In the genomic region with DNA sequence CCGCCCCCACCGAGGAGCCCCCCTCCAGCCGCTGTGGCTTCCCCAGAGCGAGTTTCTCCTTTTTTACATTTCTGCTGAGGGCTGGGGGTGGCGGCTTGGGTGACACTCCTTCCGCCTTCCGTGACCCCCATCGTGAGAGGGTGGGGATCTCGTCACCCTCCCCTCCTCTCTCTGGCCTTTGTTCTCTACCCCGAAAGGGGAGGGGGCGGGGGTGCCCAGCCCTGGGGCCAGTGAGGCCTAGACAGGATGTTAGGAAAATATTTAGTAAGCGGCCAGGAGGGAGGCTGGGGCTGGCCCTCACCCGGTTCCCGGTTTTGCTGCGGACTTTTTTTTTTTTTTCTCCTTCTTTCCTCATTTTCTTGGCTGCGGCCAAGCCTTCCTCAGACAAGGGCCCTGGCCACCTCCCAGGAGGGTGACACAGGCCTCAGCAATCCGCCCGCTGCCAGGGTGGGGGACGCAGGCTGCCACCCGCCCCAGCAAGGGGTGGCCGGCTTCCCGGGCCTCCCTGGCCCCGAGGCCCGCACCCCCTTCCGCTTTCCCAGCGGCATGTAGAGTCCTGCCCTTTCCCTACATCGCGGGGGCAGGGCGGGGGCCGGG, we compare ENCODE assay signal across 8 cellular contexts. TPM values are rescaled to one million over a fixed set of nuclear protein-coding genes. Genes with fewer than 3 reads are reported as not detected.
A peak's percentile ranks its signal among the peaks of the same experiment; 100 is the strongest.
DNase-seq lines count a peak whose midpoint lies in the region; ATAC-seq and TF ChIP-seq lines count a peak whose summit lies in the region.

No MANE protein-coding gene starts in this region.

- no peak for ATAC-seq in Panc1
- ATAC-seq in heart left ventricle = peak; percentile 34 to 49 (median 39)
- ATAC-seq in GM21360 (IDR thresholded peaks at IDR 0.05; ENCODE audit: unreplicated experiment) = no peak

- H3K9me3 ChIP-seq in Panc1 (ENCODE audit: control insufficient read depth, insufficient read depth, low read depth, low read length) (no peaks in the 10 kb centered on the region), adrenal gland (replicated peaks in 1 of 3) (no peaks in the 10 kb centered on the region), heart left ventricle (no peaks in the 10 kb centered on the region), parathyroid adenoma (ENCODE audit: control insufficient read depth, low read length) (no peaks in the 10 kb centered on the region)

- H3K4me1 ChIP-seq in Panc1 (ENCODE audit: control insufficient read depth, insufficient read depth, low read length) (peaks cover 33% of the 10 kb centered on the region), adrenal gland (replicated peaks in 1 of 2) (peaks cover 42% of the 10 kb centered on the region in 2 donors), heart left ventricle (peaks cover 25 to 75% (median 60%) of the 10 kb centered on the region in 12 donors), parathyroid adenoma (peaks cover 7% of the 10 kb centered on the region)

- peak overlapping the region; percentile 59 to 68 for H3K4me3 ChIP-seq in Panc1 (ENCODE audit: low read depth in 2 of 2, low read length in 2 of 2)
- peak overlapping the region in 2 of 4 donors; percentile 40 to 92 for H3K4me3 ChIP-seq in adrenal gland
- H3K4me3 ChIP-seq in heart left ventricle = peak overlapping the region; percentile 63 to 97 (median 84)
- no peak overlapping the region for H3K4me3 ChIP-seq in parathyroid adenoma (ENCODE audit: low read depth, low read length)

- H3K27ac ChIP-seq in Panc1 (ENCODE audit: low read length) (peak overlapping the region; percentile 85), adrenal gland (peak overlapping the region; percentile 97 to 100 (median 99)), heart left ventricle (peak overlapping the region; percentile 96 to 100 (median 100)), parathyroid adenoma (peak overlapping the region; percentile 64)

- WGBS in adrenal gland, 4 donors = 0 to 1% (median 1%) methylated on average over 22 to 30 of the region's 30 CpGs
- 2 to 4% (median 2%) methylated on average over 26 to 30 of the region's 30 CpGs for WGBS in heart left ventricle, 4 donors

- in situ Hi-C loops in GM13977 (cut with MboI; ENCODE audit: low pct_unique_long_range_greater_than_20kb, low sequenced_read_pairs, unreplicated experiment) = no loop called here
- in situ Hi-C loops in Panc1 (cut with HindIII; ENCODE audit: low pct_unique_long_range_greater_than_20kb, low sequenced_read_pairs) = no loop called here

- peaks cover 7% of the 10 kb centered on the region for H3K79me2 ChIP-seq in parathyroid adenoma

- H3K36me3 ChIP-seq in Panc1 (ENCODE audit: control insufficient read depth, insufficient read depth, low read length) (peaks cover 5% of the 10 kb centered on the region), adrenal gland (replicated peaks in 1 of 2) (peaks cover 0 to 50% of the 10 kb centered on the region in 2 donors), heart left ventricle (peaks cover 9 to 58% (median 51%) of the 10 kb centered on the region in 9 donors), parathyroid adenoma (ENCODE audit: control insufficient read depth, insufficient read depth, low read length) (no peaks in the 10 kb centered on the region)

- no peak overlapping the region for H3K9ac ChIP-seq in parathyroid adenoma

- intact Hi-C loops in Panc1 (cut with micrococcal nuclease; ENCODE audit: unreplicated experiment) (no loop called here), adrenal gland (cut with DNase I) (no loop called here), heart left ventricle (cut with DNase I) (loop anchor here in 1 of 10 donors (5.0 kb wide), 1 partner anchor 455 kb away; a partner anchor contains a TSS)

- CTCF ChIA-PET in Panc1 (lab: Charles Lee) = interaction anchor here (0.8 kb wide), 1 partner anchor 43 kb away, joined by 3 read pairs; no protein-coding TSS in a partner anchor

- DNase-seq in GM13977 (ENCODE audit: low spot score) = peak; percentile 70
- DNase-seq in Panc1 (ENCODE audit: low read depth, low spot score) = no peak
- DNase-seq in adrenal gland = peak in 6 of 7 donors; percentile 95 to 97 (median 96)
- peak; percentile 91 to 96 (median 93) for DNase-seq in heart left ventricle
- no peak for DNase-seq in NCI-H1930 (lab: John Stamatoyannopoulos, UW)
- DNase-seq in cerebellar cortex (ENCODE audit: low spot score) = no peak

- TF ChIP-seq CTCF in GM13977 (IDR thresholded peaks at IDR 0.05; ENCODE audit: extremely low read depth, insufficient read depth, missing control alignments) = no peak
- TF ChIP-seq CTCF in Panc1 (IDR thresholded peaks at IDR 0.05) = no peak
- TF ChIP-seq CTCF in adrenal gland (IDR thresholded peaks at IDR 0.05) = no peak
- TF ChIP-seq CTCF in heart left ventricle (IDR thresholded peaks at IDR 0.05) = no peak
- TF ChIP-seq CTCF in parathyroid adenoma (IDR thresholded peaks at IDR 0.05) = no peak

- no TSS peak for BruUV-seq in Panc1 (replicated peaks; lab: Mats Ljungman, UMichigan)

- H3K27me3 ChIP-seq in Panc1 (ENCODE audit: control insufficient read depth, insufficient read depth, low read length) = no peaks in the 10 kb centered on the region
- H3K27me3 ChIP-seq in adrenal gland = no peaks in the 10 kb centered on the region
- no peaks in the 10 kb centered on the region for H3K27me3 ChIP-seq in heart left ventricle
- no peaks in the 10 kb centered on the region for H3K27me3 ChIP-seq in parathyroid adenoma (ENCODE audit: control insufficient read depth, insufficient read depth, low read length)

- H2AFZ ChIP-seq in parathyroid adenoma = no peak overlapping the region

- POLR2A ChIA-PET in Panc1 (lab: Charles Lee) = interaction anchor here (0.6 kb wide), 1 partner anchor 14 kb away, joined by 11 read pairs; no protein-coding TSS in a partner anchor

- peak overlapping the region; percentile 19 for H3K4me2 ChIP-seq in parathyroid adenoma (ENCODE audit: low read length)

- peak; percentile 48 to 60 for TF ChIP-seq POLR2A in adrenal gland (IDR thresholded peaks at IDR 0.05)
- no peak for TF ChIP-seq POLR2A in heart left ventricle (IDR thresholded peaks at IDR 0.05)

RNA-seq across cellular contexts. Expression of a gene that starts 3.9 kb away (rescaled TPM):
- 118 TPM for total RNA-seq in Panc1 (2021; ENCODE audit: unreplicated experiment)
- polyA plus RNA-seq in Panc1 (2012; ENCODE audit: insufficient read length) = 76.9 TPM
- total RNA-seq in adrenal gland = 100 to 1,000 TPM in 5 of 8 donors, 10 to 100 TPM in 3; 20.0 to 189 (median 113) TPM
- 10 to 100 TPM; 15.5 to 73.0 (median 46.8) TPM for polyA plus RNA-seq in adrenal gland
- 100 to 1,000 TPM in 1 of 9 donors, 10 to 100 TPM in 8; 25.8 to 115 (median 60.5) TPM for total RNA-seq in heart left ventricle
- 10 to 100 TPM; 31.5 to 33.6 TPM for polyA plus RNA-seq in heart left ventricle

RNA-seq across cellular contexts. Expression of a gene that starts 10.8 kb away (rescaled TPM):
- total RNA-seq in Panc1 (2021; ENCODE audit: unreplicated experiment) (218 TPM), adrenal gland (100 to 1,000 TPM in 7 of 8 donors, 10 to 100 TPM in 1; 80.2 to 435 (median 229) TPM), heart left ventricle (100 to 1,000 TPM; 201 to 584 (median 450) TPM)
- 365 TPM for polyA plus RNA-seq in Panc1 (2012; ENCODE audit: insufficient read length)
- polyA plus RNA-seq in adrenal gland (1,000 to 10,000 TPM in 1 of 3 donors, 100 to 1,000 TPM in 1, 10 to 100 TPM in 1; 15.6 to 1,534 (median 925) TPM), heart left ventricle (1,000 to 10,000 TPM in 1 of 2 donors, 100 to 1,000 TPM in 1; 459 to 1,034 TPM)

RNA-seq across cellular contexts. Expression of a gene that starts 14.5 kb away (rescaled TPM):
- 14.5 TPM for total RNA-seq in Panc1 (2021; ENCODE audit: unreplicated experiment)
- 16.4 TPM for polyA plus RNA-seq in Panc1 (2012; ENCODE audit: insufficient read length)
- 1 to 10 TPM in 6 of 8 donors, not detected in 2; 1.0 to 5.0 (median 1.8) TPM for total RNA-seq in adrenal gland
- 1 to 10 TPM in 2 of 3 donors, under 1 TPM in 1; 0.09 to 9.3 (median 2.2) TPM for polyA plus RNA-seq in adrenal gland
- total RNA-seq in heart left ventricle = 1 to 10 TPM in 6 of 9 donors, under 1 TPM in 3; 0.60 to 2.2 (median 1.8) TPM
- polyA plus RNA-seq in heart left ventricle = 1 to 10 TPM; 1.0 to 1.6 TPM

RNA-seq across cellular contexts. Expression of a gene that starts 16.8 kb away (rescaled TPM):
- total RNA-seq in Panc1 (2021; ENCODE audit: unreplicated experiment) = 66.6 TPM
- 101 TPM for polyA plus RNA-seq in Panc1 (2012; ENCODE audit: insufficient read length)
- total RNA-seq in adrenal gland = 1,000 to 10,000 TPM in 1 of 8 donors, 100 to 1,000 TPM in 7; 317 to 1,164 (median 685) TPM
- 100 to 1,000 TPM; 360 to 990 (median 737) TPM for polyA plus RNA-seq in adrenal gland
- 100 to 1,000 TPM; 149 to 425 (median 269) TPM for total RNA-seq in heart left ventricle
- 100 to 1,000 TPM; 217 to 282 TPM for polyA plus RNA-seq in heart left ventricle

RNA-seq across cellular contexts. Expression of a gene that starts 23.0 kb away (rescaled TPM):
- total RNA-seq in Panc1 (2021; ENCODE audit: unreplicated experiment) (133 TPM), adrenal gland (100 to 1,000 TPM in 3 of 8 donors, 10 to 100 TPM in 5; 67.4 to 279 (median 86.5) TPM), heart left ventricle (10 to 100 TPM; 11.6 to 46.7 (median 18.7) TPM)
- polyA plus RNA-seq in Panc1 (2012; ENCODE audit: insufficient read length) = 204 TPM
- polyA plus RNA-seq in adrenal gland (100 to 1,000 TPM in 2 of 3 donors, 1 to 10 TPM in 1; 3.8 to 139 (median 123) TPM), heart left ventricle (10 to 100 TPM; 23.8 to 56.4 TPM)

Comparison
In these comparisons a context has a peak if more than half of its experiments do, and no peak if none do; other contexts are left out.
1. DNase-seq: peak in GM13977 (single experiment), adrenal gland (6 of 7) and heart left ventricle (5 of 5); none in Panc1 (single experiment), NCI-H1930 (0 of 2) and cerebellar cortex (single experiment).
2. ATAC-seq: peak in heart left ventricle (4 of 4); none in Panc1 (single experiment) and GM21360 (single experiment).
3. POLR2A ChIP-seq: peak in adrenal gland (2 of 2); none in heart left ventricle (0 of 2).
4. Peak in every context shown above with its lines, with median percentiles within 50 percentile points of each other: H3K27ac ChIP-seq.